Comparison of ENCODE assay signal across 1 cellular context in the genomic region with DNA sequence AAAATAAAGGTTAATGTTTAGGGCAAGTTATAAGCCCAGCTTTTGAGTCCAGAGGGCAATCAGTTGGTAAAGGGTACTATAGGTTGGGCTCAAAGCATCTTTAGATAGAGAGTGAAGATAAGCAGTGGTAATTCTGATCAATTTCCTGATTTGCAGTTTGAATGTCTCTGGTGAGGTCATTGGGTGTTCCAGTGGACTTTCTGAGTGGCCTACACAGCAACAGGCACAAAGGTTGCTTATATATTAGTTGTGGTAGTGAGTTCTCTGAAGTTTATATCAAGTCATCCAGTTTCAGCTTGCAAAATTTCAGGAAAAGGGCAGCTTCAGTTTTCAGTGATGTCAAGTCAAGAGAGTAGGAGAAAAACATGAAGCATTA.
TF ChIP-seq lines count a peak whose summit lies in the region.

No MANE protein-coding gene starts in this region.

TF ChIP-seq in endothelial cell of umbilical vein, 7 proteins besides CTCF, POLR2A, EP300 and RAD21:
- TF ChIP-seq POLR2AphosphoS5 (IDR thresholded peaks at IDR 0.05; ENCODE audit: insufficient read depth, low read depth, low read length): no peak
- TF ChIP-seq EZH2 (IDR thresholded peaks at IDR 0.05; ENCODE audit: borderline replicate concordance, low read depth, low read length, severe bottlenecking): no peak
- no peak for TF ChIP-seq JUN (IDR thresholded peaks at IDR 0.05; ENCODE audit: borderline replicate concordance, insufficient read depth, insufficient read length, low read depth)
TF ChIP-seq in endothelial cell of umbilical vein: peak in this region for 0.
